In the genomic region with DNA sequence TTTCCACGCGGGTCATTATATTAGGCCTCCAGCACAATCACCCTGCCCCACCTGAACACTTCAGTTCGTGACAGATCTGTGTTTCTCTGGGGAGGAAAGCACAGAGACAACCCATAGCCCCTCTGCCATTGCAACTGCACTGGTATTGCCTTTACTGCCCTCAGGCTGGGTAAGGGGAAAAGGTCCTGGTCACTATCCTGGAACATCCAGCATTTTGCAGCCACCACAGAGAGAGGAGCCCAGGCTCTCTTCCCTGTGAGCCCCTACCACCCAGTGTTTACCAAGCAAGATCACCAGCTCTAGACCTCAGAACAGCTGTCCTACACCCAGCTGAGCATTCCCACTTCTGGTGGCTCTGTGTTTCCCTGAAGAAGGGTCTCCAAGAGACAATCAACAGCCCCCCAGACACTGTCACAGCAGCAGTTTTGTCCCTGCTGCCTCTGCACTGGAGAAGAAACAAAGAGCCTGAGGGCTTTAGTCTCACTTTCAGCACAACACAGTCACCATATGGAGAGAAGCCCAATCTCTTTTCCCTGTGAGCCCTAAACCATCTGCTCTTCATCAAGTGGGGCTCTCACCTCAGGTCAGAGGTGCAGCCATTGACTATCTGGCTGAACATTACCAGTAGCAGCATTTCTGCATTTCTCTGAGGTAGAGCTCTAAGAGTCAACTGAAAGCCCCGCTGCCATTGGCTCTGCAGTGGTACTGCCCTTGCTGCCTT, we compare ENCODE assay signal across 29 cellular contexts.
DNase-seq lines count a peak whose midpoint lies in the region; ATAC-seq and TF ChIP-seq lines count a peak whose summit lies in the region.
"Had no signal": no experiment of that assay in that cellular context is flagged by ENCODE, and none has a peak within 500 bp of the region (broad histone marks: within the 10 kb centered on the region; RNA-seq: fewer than 3 reads in every experiment).

No MANE protein-coding gene starts in this region.

- H3K27ac Mint-ChIP-seq in neural progenitor cell = no peak overlapping the region
- H3K27ac Mint-ChIP-seq: CD4-positive, alpha-beta T cell; GM23338; T-cell had no signal

- H3K9ac ChIP-seq in neural progenitor cell = no peak overlapping the region
- H3K9ac ChIP-seq: BLaER1 had no signal

- H3K9me3 ChIP-seq in neural progenitor cell (ENCODE audit: low read depth) (no peaks in the 10 kb centered on the region), upper lobe of right lung (no peaks in the 10 kb centered on the region)
- H3K9me3 ChIP-seq: BLaER1 had no signal

- no peaks in the 10 kb centered on the region for H3F3A ChIP-seq in neural progenitor cell (ENCODE audit: low read depth)

- ATAC-seq in upper lobe of right lung = no peak
- ATAC-seq: GM23338, K562, Panc1, T-cell had no signal

- no peaks in the 10 kb centered on the region for H4K20me1 ChIP-seq in neural progenitor cell (ENCODE audit: low read depth)
- H4K20me1 ChIP-seq: BLaER1 had no signal

- H3K4me2 ChIP-seq in neural progenitor cell = no peak overlapping the region
- H3K4me2 ChIP-seq: BLaER1, GM23338 had no signal

- peak overlapping the region; percentile 72 for H2AFZ ChIP-seq in neural progenitor cell (replicated peaks)
- H2AFZ ChIP-seq: GM23338 had no signal

- no peaks in the 10 kb centered on the region for H3K4me1 Mint-ChIP-seq in neural progenitor cell
- H3K4me1 Mint-ChIP-seq: GM23338, T-cell had no signal

- H3K79me2 ChIP-seq in neural progenitor cell (ENCODE audit: low read depth) = no peaks in the 10 kb centered on the region

- no peaks in the 10 kb centered on the region for H3K9me3 Mint-ChIP-seq in neural progenitor cell
- H3K9me3 Mint-ChIP-seq: GM23338 had no signal

- H3K36me3 ChIP-seq in neural progenitor cell (no peaks in the 10 kb centered on the region), upper lobe of right lung (no peaks in the 10 kb centered on the region)
- H3K36me3 ChIP-seq: BLaER1 had no signal

- H3K27me3 Mint-ChIP-seq in neural progenitor cell (ENCODE audit: insufficient read depth, low read depth) = no peaks in the 10 kb centered on the region
- H3K27me3 Mint-ChIP-seq: CD4-positive, alpha-beta T cell; T-cell had no signal

- H3K4me1 ChIP-seq in neural progenitor cell (no peaks in the 10 kb centered on the region), upper lobe of right lung (no peaks in the 10 kb centered on the region)
- H3K4me1 ChIP-seq: BLaER1 had no signal

- H3K27ac ChIP-seq in neural progenitor cell (no peak overlapping the region), upper lobe of right lung (no peak overlapping the region)
- H3K27ac ChIP-seq: BLaER1, RWPE1 had no signal

- no peak overlapping the region for H3K4me3 Mint-ChIP-seq in neural progenitor cell
- H3K4me3 Mint-ChIP-seq: CD4-positive, alpha-beta T cell; GM23338; T-cell had no signal

- no peaks in the 10 kb centered on the region for H3K36me3 Mint-ChIP-seq in neural progenitor cell
- H3K36me3 Mint-ChIP-seq: T-cell had no signal

- H3K27me3 ChIP-seq in neural progenitor cell (no peaks in the 10 kb centered on the region), upper lobe of right lung (no peaks in the 10 kb centered on the region)
- H3K27me3 ChIP-seq: BLaER1 had no signal

- TF ChIP-seq CTCF in neural progenitor cell (IDR thresholded peaks at IDR 0.05) (no peak), upper lobe of right lung (IDR thresholded peaks at IDR 0.05) (no peak)

- DNase-seq in NCI-H1694 treated with DMSO at 0.1 percent for 48 hours (lab: John Stamatoyannopoulos, UW) = peak; percentile 30
- DNase-seq in NCI-H1694 (lab: John Stamatoyannopoulos, UW) = no peak
- DNase-seq in UCSD-AML1 (lab: John Stamatoyannopoulos, UW; ENCODE audit: unreplicated experiment) = peak; percentile 4
- DNase-seq in neural progenitor cell (ENCODE audit: low spot score) = no peak
- peak; percentile 21 for DNase-seq in upper lobe of right lung
- DNase-seq in NCI-H146 (lab: John Stamatoyannopoulos, UW) = no peak
- no peak for DNase-seq in DMS53 (lab: John Stamatoyannopoulos, UW)
- no peak for DNase-seq in NCI-H446 treated with DMSO at 0.1 percent for 48 hours (lab: John Stamatoyannopoulos, UW)
- DNase-seq: 8988T; ACHN; CD4-positive, alpha-beta T cell; COR-L47; DND-41; HCEC 1CT; Kasumi-1; MV-4-11; NCI-H1105; NCI-H1436 treated with DMSO at 0.1 percent for 48 hours; NCI-H2081; NCI-H2171; NCI-H226; NCI-H510A treated with DMSO at 0.1 percent for 48 hours; SHP77; T-cell had no signal

- intact Hi-C loops in upper lobe of right lung (cut with DNase I) = no loop called here

- H3K4me3 ChIP-seq in neural progenitor cell = no peak overlapping the region
- no peak overlapping the region for H3K4me3 ChIP-seq in upper lobe of right lung
- H3K4me3 ChIP-seq: BLaER1, GM23338, K562 had no signal

Comparison
In these comparisons a context has a peak if more than half of its experiments do, and no peak if none do; other contexts are left out.
1. DNase-seq: peak in NCI-H1694 treated with DMSO at 0.1 percent for 48 hours (single experiment), UCSD-AML1 (single experiment) and upper lobe of right lung (single experiment); none in NCI-H1694 (single experiment), neural progenitor cell (single experiment), NCI-H146 (single experiment), DMS53 (single experiment) and NCI-H446 treated with DMSO at 0.1 percent for 48 hours (single experiment).